In the genomic region with DNA sequence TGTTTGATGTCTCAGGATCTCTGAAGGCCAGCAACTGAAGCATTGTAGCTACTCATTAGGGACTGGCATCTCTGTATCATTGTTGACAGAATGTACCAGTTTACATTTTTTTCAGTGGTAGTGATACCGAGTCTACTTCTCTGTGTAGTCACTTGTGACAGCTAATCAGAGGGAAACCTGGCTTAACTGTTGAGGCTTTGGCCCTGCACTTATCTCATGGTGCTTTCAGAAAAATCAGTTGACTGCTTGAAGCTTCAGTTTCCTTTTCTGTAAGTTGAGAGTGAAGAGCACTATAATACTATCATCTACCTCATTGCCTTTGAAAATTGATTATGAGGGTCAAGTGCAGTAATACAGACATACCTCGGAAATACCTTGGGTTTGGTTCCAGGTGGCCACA, we compare ENCODE assay signal across 17 cellular contexts.
A peak's percentile ranks its signal among the peaks of the same experiment; 100 is the strongest.
DNase-seq lines count a peak whose midpoint lies in the region; ATAC-seq, FAIRE-seq and TF ChIP-seq lines count a peak whose summit lies in the region.
"Had no signal": no experiment of that assay in that cellular context is flagged by ENCODE, and none has a peak within 500 bp of the region (broad histone marks: within the 10 kb centered on the region; RNA-seq: fewer than 3 reads in every experiment).

No MANE protein-coding gene starts in this region.

- ATAC-seq in GM18861 (IDR thresholded peaks at IDR 0.05; ENCODE audit: unreplicated experiment) (peak; percentile 68), GM21717 (IDR thresholded peaks at IDR 0.05; ENCODE audit: unreplicated experiment) (peak; percentile 66), HG03159 (IDR thresholded peaks at IDR 0.05; ENCODE audit: unreplicated experiment) (peak; percentile 74), GM19324 (IDR thresholded peaks at IDR 0.05; ENCODE audit: low FRiP score, unreplicated experiment) (no peak)
- ATAC-seq: HCT116, pancreas had no signal

- POLR2A ChIA-PET in endothelial cell of umbilical vein (lab: Charles Lee): no interaction called here

- H3K4me3 ChIP-seq in endothelial cell of umbilical vein (replicated peaks in 1 of 3; ENCODE audit: insufficient read depth in 1 of 3, low read depth in 1 of 3, low read length in 3 of 3): no peak overlapping the region
- H3K4me3 ChIP-seq: pancreas, Peyer's patch had no signal

- no peak overlapping the region for H3K4me2 ChIP-seq in endothelial cell of umbilical vein (ENCODE audit: insufficient read depth, low read length)

- BruUV-seq in endothelial cell of umbilical vein (replicated peaks; lab: Mats Ljungman, UMichigan): no TSS peak

- no peak for TF ChIP-seq POLR2A in endothelial cell of umbilical vein (IDR thresholded peaks at IDR 0.05; ENCODE audit: low read depth, low read length)

- no peaks in the 10 kb centered on the region for H3K27me3 ChIP-seq in endothelial cell of umbilical vein (ENCODE audit: control insufficient read depth in 2 of 2, insufficient read depth in 2 of 2, low read length in 2 of 2)
- H3K27me3 ChIP-seq: pancreas, Peyer's patch had no signal

- no peak overlapping the region for H3K4me3 Mint-ChIP-seq in activated naive CD4-positive, alpha-beta T cell treated with anti-CD3 and anti-CD28 coated beads for 36 hours
- H3K4me3 Mint-ChIP-seq: CD8-positive, alpha-beta memory T cell; memory B cell had no signal

- H3K9me3 ChIP-seq in endothelial cell of umbilical vein (replicated peaks; ENCODE audit: control insufficient read depth, insufficient read depth, low read length): no peaks in the 10 kb centered on the region
- H3K9me3 ChIP-seq: pancreas, Peyer's patch had no signal

- no peaks in the 10 kb centered on the region for H3K36me3 Mint-ChIP-seq in activated naive CD4-positive, alpha-beta T cell treated with anti-CD3 and anti-CD28 coated beads for 36 hours (ENCODE audit: low read depth)
- H3K36me3 Mint-ChIP-seq: memory B cell had no signal

- peaks cover 4% of the 10 kb centered on the region for H3K4me1 Mint-ChIP-seq in activated naive CD4-positive, alpha-beta T cell treated with anti-CD3 and anti-CD28 coated beads for 36 hours (ENCODE audit: low read depth)
- H3K4me1 Mint-ChIP-seq: CD8-positive, alpha-beta memory T cell had no signal

- no peak for TF ChIP-seq CTCF in endothelial cell of umbilical vein (IDR thresholded peaks at IDR 0.05; ENCODE audit: extremely low read depth in 1 of 2, insufficient read depth in 1 of 2, low read depth in 1 of 2, low read length in 2 of 2)

- DNase-seq in endothelial cell of umbilical vein (ENCODE audit: low read depth, low spot score) (no peak), NCI-H82 treated with DMSO at 0.1 percent for 48 hours (lab: John Stamatoyannopoulos, UW; ENCODE audit: unreplicated experiment) (no peak), AG08396 (ENCODE audit: low spot score) (no peak)
- no peak for DNase-seq in activated naive CD4-positive, alpha-beta T cell treated with anti-CD3 and anti-CD28 coated beads for 36 hours
- DNase-seq: amygdala; CD8-positive, alpha-beta memory T cell; NCI-H2107; pancreas; Peyer's patch; stimulated activated CD4-positive, alpha-beta T cell treated with anti-CD3 and anti-CD28 coated beads, Interleukin-15, amount 100 ng/mL, for 24 hours; T-helper 9 cell had no signal

- no peaks in the 10 kb centered on the region for H3K4me1 ChIP-seq in endothelial cell of umbilical vein (ENCODE audit: control insufficient read depth, extremely low read depth, insufficient read depth, low read length)
- H3K4me1 ChIP-seq: pancreas, Peyer's patch had no signal

- FAIRE-seq in endothelial cell of umbilical vein (lab: Jason Lieb, UNC): no peak
- FAIRE-seq: pancreas had no signal

- H3K27me3 Mint-ChIP-seq in activated naive CD4-positive, alpha-beta T cell treated with anti-CD3 and anti-CD28 coated beads for 36 hours (ENCODE audit: low read depth): no peaks in the 10 kb centered on the region
- H3K27me3 Mint-ChIP-seq: CD8-positive, alpha-beta memory T cell; memory B cell had no signal

- H3K27ac ChIP-seq in endothelial cell of umbilical vein (ENCODE audit: insufficient read depth, low read depth, low read length): no peak overlapping the region
- H3K27ac ChIP-seq: pancreas, Peyer's patch had no signal

- dilution Hi-C loops in endothelial cell of umbilical vein (cut with MboI; ENCODE audit: extremely low pct_ligation_motif_present, low sequenced_read_pairs): no loop called here

- no peak overlapping the region for H2AFZ ChIP-seq in endothelial cell of umbilical vein (ENCODE audit: low read depth, low read length)

- CTCF ChIA-PET in endothelial cell of umbilical vein (lab: Charles Lee): interaction anchor here (1.1 to 5.9 kb wide), 3 partner anchors 344 to 422 kb away, joined by 4 to 159 read pairs (median 4); no protein-coding TSS in a partner anchor
- CTCF ChIA-PET in activated naive CD4-positive, alpha-beta T cell treated with anti-CD3 and anti-CD28 coated beads for 36 hours (lab: Charles Lee): no interaction called here

- intact Hi-C loops in endothelial cell of umbilical vein (cut with micrococcal nuclease): no loop called here
- intact Hi-C loops in activated naive CD4-positive, alpha-beta T cell treated with anti-CD3 and anti-CD28 coated beads for 36 hours (cut with micrococcal nuclease): no loop called here

- no peaks in the 10 kb centered on the region for H3K36me3 ChIP-seq in endothelial cell of umbilical vein (ENCODE audit: control insufficient read depth in 2 of 2, extremely low read depth in 1 of 2, insufficient read depth in 2 of 2, low read length in 2 of 2)
- H3K36me3 ChIP-seq: pancreas had no signal

- no peaks in the 10 kb centered on the region for H4K20me1 ChIP-seq in endothelial cell of umbilical vein (replicated peaks; ENCODE audit: control insufficient read depth, extremely low read depth, insufficient read depth, low read length)

- no peak overlapping the region for H3K27ac Mint-ChIP-seq in activated naive CD4-positive, alpha-beta T cell treated with anti-CD3 and anti-CD28 coated beads for 36 hours
- H3K27ac Mint-ChIP-seq: memory B cell had no signal

- H3K79me2 ChIP-seq in endothelial cell of umbilical vein (ENCODE audit: control insufficient read depth, insufficient read depth, low read length): no peaks in the 10 kb centered on the region

- H3K9me3 Mint-ChIP-seq in activated naive CD4-positive, alpha-beta T cell treated with anti-CD3 and anti-CD28 coated beads for 36 hours: no peaks in the 10 kb centered on the region
- H3K9me3 Mint-ChIP-seq: CD8-positive, alpha-beta memory T cell; memory B cell had no signal

- no peaks in the 10 kb centered on the region for H3K9me1 ChIP-seq in endothelial cell of umbilical vein (replicated peaks; ENCODE audit: control insufficient read depth, extremely low read depth, insufficient read depth, low read length)

- H3K9ac ChIP-seq in endothelial cell of umbilical vein (replicated peaks; ENCODE audit: extremely low read depth, insufficient read depth, low read length): peak overlapping the region; percentile 3

TF ChIP-seq in endothelial cell of umbilical vein, 7 proteins besides CTCF, POLR2A, EP300 and RAD21:
- TF ChIP-seq POLR2AphosphoS5 (IDR thresholded peaks at IDR 0.05; ENCODE audit: insufficient read depth, low read depth, low read length) (no peak), GATA2 (IDR thresholded peaks at IDR 0.05; ENCODE audit: insufficient read depth, insufficient read length, low read depth, low read length) (no peak), EZH2 (IDR thresholded peaks at IDR 0.05; ENCODE audit: borderline replicate concordance, low read depth, low read length, severe bottlenecking) (no peak), JUN (IDR thresholded peaks at IDR 0.05; ENCODE audit: borderline replicate concordance, insufficient read depth, insufficient read length, low read depth) (no peak), MYC (IDR thresholded peaks at IDR 0.05; ENCODE audit: low read depth, low read length) (no peak), FOS (IDR thresholded peaks at IDR 0.05; ENCODE audit: borderline replicate concordance, insufficient read depth, low read length) (no peak)
- TF ChIP-seq, protein P1, sequence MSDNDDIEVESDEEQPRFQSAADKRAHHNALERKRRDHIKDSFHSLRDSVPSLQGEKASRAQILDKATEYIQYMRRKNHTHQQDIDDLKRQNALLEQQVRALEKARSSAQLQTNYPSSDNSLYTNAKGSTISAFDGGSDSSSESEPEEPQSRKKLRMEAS (IDR thresholded peaks at IDR 0.05; ENCODE audit: insufficient read depth, insufficient read length): no peak
